In genomic region chr2:80527119-80527518, GRCh38 we compare ENCODE assay signal across 18 cellular contexts.
"Had no signal": no experiment of that assay in that cellular context is flagged by ENCODE, and none has a peak within 500 bp of the region (broad histone marks: within the 10 kb centered on the region; RNA-seq: fewer than 3 reads in every experiment).

No MANE protein-coding gene starts in this region.

- H3K4me1 ChIP-seq: foreskin keratinocyte, left ventricle myocardium inferior, lower lobe of right lung, spleen, tibial artery, upper lobe of left lung had no signal

- DNase-seq: dermis blood vessel endothelial cell; foreskin keratinocyte; head of caudate nucleus; kidney; left cardiac atrium; left ventricle myocardium inferior; lower lobe of right lung; natural killer cell; posterior cingulate gyrus; spleen; stimulated activated CD4-positive, alpha-beta T cell treated with anti-CD3 and anti-CD28 coated beads, Interleukin-15, amount 100 ng/mL, for 24 hours; stimulated activated CD4-positive, alpha-beta T cell treated with anti-CD3 and anti-CD28 coated beads, Interleukin-1b, Interleukin-23, amount 100 ng/mL, for 48 hours; stimulated activated CD4-positive, alpha-beta T cell treated with anti-CD3 and anti-CD28 coated beads, Interleukin-4, amount 100 ng/mL, for 24 hours; tibial artery; upper lobe of left lung had no signal

- H3K79me2 ChIP-seq: hepatocyte had no signal

- H3K4me3 ChIP-seq: hepatocyte, left ventricle myocardium inferior, lower lobe of right lung, spleen, tibial artery, upper lobe of left lung had no signal

- H3K9me3 ChIP-seq: left ventricle myocardium inferior, lower lobe of right lung, tibial artery, upper lobe of left lung had no signal

- ATAC-seq: foreskin keratinocyte; left cardiac atrium; lower lobe of right lung; natural killer cell; sciatic nerve; stimulated activated memory B cell treated with anti-CD40 and anti-IgM and Interleukin-4, amounts not matched to agents 10 μg/mL and 1 μg/mL and 100 μg/mL, for 72 hours had no signal

- H3K27me3 ChIP-seq: foreskin keratinocyte, hepatocyte, spleen, tibial artery, upper lobe of left lung had no signal

- H2AFZ ChIP-seq: hepatocyte had no signal

- H3K36me3 ChIP-seq: left ventricle myocardium inferior, lower lobe of right lung, spleen, tibial artery, upper lobe of left lung had no signal

- H3K4me2 ChIP-seq: hepatocyte had no signal

- H3K27ac ChIP-seq: foreskin keratinocyte, hepatocyte, left ventricle myocardium inferior, lower lobe of right lung, spleen, tibial artery, upper lobe of left lung had no signal
